24 cellular contexts compared by ENCODE assay signal in the genomic region with DNA sequence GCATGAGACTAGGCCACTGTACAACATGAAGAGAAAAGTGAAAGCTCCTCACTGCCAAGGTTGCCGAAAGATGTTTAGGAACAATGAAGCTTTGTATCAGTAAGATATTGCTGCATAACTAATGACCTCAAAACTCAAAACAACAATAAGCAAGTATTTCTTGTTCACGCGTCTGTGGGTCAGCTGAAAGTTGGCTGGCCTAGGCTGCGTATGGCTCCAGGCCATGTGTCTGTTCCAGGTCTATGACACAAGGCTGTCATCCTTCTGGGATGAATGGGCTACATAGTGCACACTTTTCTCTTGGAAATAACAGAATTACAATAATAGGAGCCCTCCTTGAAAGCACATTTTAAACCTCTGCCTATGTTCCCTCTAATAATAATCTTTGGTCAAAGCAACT.
DNase-seq lines count a peak whose midpoint lies in the region; ATAC-seq and TF ChIP-seq lines count a peak whose summit lies in the region.
"Had no signal": no experiment of that assay in that cellular context is flagged by ENCODE, and none has a peak within 500 bp of the region (broad histone marks: within the 10 kb centered on the region; RNA-seq: fewer than 3 reads in every experiment).

No MANE protein-coding gene starts in this region.

- no peak for TF ChIP-seq CTCF in MCF 10A (IDR thresholded peaks at IDR 0.05; ENCODE audit: unreplicated experiment)
- TF ChIP-seq CTCF in GM20000 (IDR thresholded peaks at IDR 0.05; ENCODE audit: extremely low read depth, missing control alignments), result no peak

- CTCF ChIA-PET in MCF 10A (lab: Yijun Ruan, JAX), result interaction anchor here (0.9 kb wide), 1 partner anchor 12 kb away, joined by 4 read pairs; no protein-coding TSS in a partner anchor

- DNase-seq in Ammon's horn (ENCODE audit: low spot score), result peak; percentile 86
- DNase-seq in MCF 10A (ENCODE audit: unreplicated experiment), result no peak
- DNase-seq in left ventricle myocardium superior, result peak; percentile 71
- peak; percentile 88 for DNase-seq in pons (ENCODE audit: low spot score)
- DNase-seq in NCI-H1694 (lab: John Stamatoyannopoulos, UW), result no peak
- no peak for DNase-seq in NCI-H146 (lab: John Stamatoyannopoulos, UW)
- DNase-seq in GM20000 (ENCODE audit: low spot score), result no peak
- DNase-seq: activated B cell treated with CpG ODN at 0.5 μM for 24 hours; activated CD4-positive, alpha-beta memory T cell treated with anti-CD3 and anti-CD28 coated beads for 36 hours; activated CD8-positive, alpha-beta memory T cell treated with anti-CD3 and anti-CD28 coated beads, Interleukin-2, amount 50 U/mL, for 48 hours; CD4-positive, alpha-beta memory T cell; foreskin keratinocyte; islet precursor cell; NCI-H1105 treated with DMSO at 0.1 percent for 48 hours; NCI-H2081 treated with DMSO at 0.1 percent for 48 hours; NCI-H82; SHP77; spleen; stimulated activated CD4-positive, alpha-beta T cell treated with anti-CD3 and anti-CD28 coated beads, Interleukin-2, amount 100 ng/mL, for 48 hours had no signal

- H3K27me3 Mint-ChIP-seq in MCF 10A (ENCODE audit: insufficient read depth, unreplicated experiment), result no peaks in the 10 kb centered on the region
- H3K27me3 Mint-ChIP-seq: activated B cell treated with CpG ODN at 0.5 μM for 24 hours; activated CD4-positive, alpha-beta memory T cell treated with anti-CD3 and anti-CD28 coated beads for 36 hours; CD4-positive, alpha-beta memory T cell; central memory CD8-positive, alpha-beta T cell had no signal

- POLR2A ChIA-PET in MCF 10A (lab: Yijun Ruan, JAX), result interaction anchor here (0.7 kb wide), 2 partner anchors 16 to 689 kb away, joined by 3 to 4 read pairs; no protein-coding TSS in a partner anchor

- H3K36me3 Mint-ChIP-seq in MCF 10A (ENCODE audit: insufficient read depth, unreplicated experiment), result no peaks in the 10 kb centered on the region
- H3K36me3 Mint-ChIP-seq: activated CD4-positive, alpha-beta memory T cell treated with anti-CD3 and anti-CD28 coated beads for 36 hours; activated naive CD4-positive, alpha-beta T cell treated with anti-CD3 and anti-CD28 coated beads, Interleukin-2, amount 50 U/mL, for 72 hours; CD4-positive, alpha-beta memory T cell; stimulated activated memory B cell treated with anti-CD40 and anti-IgM and Interleukin-4, amounts not matched to agents 10 μg/mL and 1 μg/mL and 100 μg/mL, for 72 hours had no signal

- ATAC-seq in left ventricle myocardium superior (peak; percentile 69), HG03439 (IDR thresholded peaks at IDR 0.05; ENCODE audit: unreplicated experiment) (no peak)
- ATAC-seq: activated naive CD4-positive, alpha-beta T cell treated with anti-CD3 and anti-CD28 coated beads, Interleukin-2, amount 50 U/mL, for 72 hours; foreskin keratinocyte; stimulated activated memory B cell treated with anti-CD40 and anti-IgM and Interleukin-4, amounts not matched to agents 10 μg/mL and 1 μg/mL and 100 μg/mL, for 72 hours had no signal

- H3K4me1 Mint-ChIP-seq in MCF 10A (ENCODE audit: insufficient read depth, unreplicated experiment), result peaks cover 37% of the 10 kb centered on the region
- H3K4me1 Mint-ChIP-seq: CD4-positive, alpha-beta memory T cell; central memory CD8-positive, alpha-beta T cell had no signal

- no peak overlapping the region for H3K4me3 Mint-ChIP-seq in MCF 10A (ENCODE audit: unreplicated experiment)
- H3K4me3 Mint-ChIP-seq: activated B cell treated with CpG ODN at 0.5 μM for 24 hours; activated CD4-positive, alpha-beta memory T cell treated with anti-CD3 and anti-CD28 coated beads for 36 hours; CD4-positive, alpha-beta memory T cell; central memory CD8-positive, alpha-beta T cell; stimulated activated memory B cell treated with anti-CD40 and anti-IgM and Interleukin-4, amounts not matched to agents 10 μg/mL and 1 μg/mL and 100 μg/mL, for 72 hours had no signal

- intact Hi-C loops in MCF 10A (cut with micrococcal nuclease) (no loop called here), left ventricle myocardium superior (cut with micrococcal nuclease) (no loop called here)

- no TSS peak for BruUV-seq in MCF 10A (replicated peaks; lab: Mats Ljungman, UMichigan)

- no peaks in the 10 kb centered on the region for H3K9me3 Mint-ChIP-seq in MCF 10A (ENCODE audit: unreplicated experiment)
- H3K9me3 Mint-ChIP-seq: activated B cell treated with CpG ODN at 0.5 μM for 24 hours; activated CD4-positive, alpha-beta memory T cell treated with anti-CD3 and anti-CD28 coated beads for 36 hours; activated T-helper 2 cell treated with anti-CD3 and anti-CD28 coated beads, Interferon-gamma antibody, Interleukin-2, Interleukin-4, amounts not matched to agents 10 μg/mL and 5 μg/mL and 100 μg/mL, durations not matched to agents 14 hours and 24 hours and 36 hours; stimulated activated memory B cell treated with anti-CD40 and anti-IgM and Interleukin-4, amounts not matched to agents 10 μg/mL and 1 μg/mL and 100 μg/mL, for 72 hours had no signal

- H3K27ac Mint-ChIP-seq in MCF 10A (ENCODE audit: low read depth, unreplicated experiment), result peak overlapping the region; percentile 41
- H3K27ac Mint-ChIP-seq: activated B cell treated with CpG ODN at 0.5 μM for 24 hours; activated CD4-positive, alpha-beta memory T cell treated with anti-CD3 and anti-CD28 coated beads for 36 hours; activated naive CD4-positive, alpha-beta T cell treated with anti-CD3 and anti-CD28 coated beads, Interleukin-2, amount 50 U/mL, for 72 hours; activated T-helper 2 cell treated with anti-CD3 and anti-CD28 coated beads, Interferon-gamma antibody, Interleukin-2, Interleukin-4, amounts not matched to agents 10 μg/mL and 5 μg/mL and 100 μg/mL, durations not matched to agents 14 hours and 24 hours and 36 hours; CD4-positive, alpha-beta memory T cell; stimulated activated memory B cell treated with anti-CD40 and anti-IgM and Interleukin-4, amounts not matched to agents 10 μg/mL and 1 μg/mL and 100 μg/mL, for 72 hours had no signal

Comparison
In these comparisons a context has a peak if more than half of its experiments do, and no peak if none do; other contexts are left out.
1. DNase-seq: peak in Ammon's horn (single experiment), left ventricle myocardium superior (single experiment) and pons (single experiment); none in MCF 10A (single experiment), NCI-H1694 (single experiment), NCI-H146 (single experiment) and GM20000 (single experiment).